1 cellular context compared by ENCODE assay signal in the genomic region with DNA sequence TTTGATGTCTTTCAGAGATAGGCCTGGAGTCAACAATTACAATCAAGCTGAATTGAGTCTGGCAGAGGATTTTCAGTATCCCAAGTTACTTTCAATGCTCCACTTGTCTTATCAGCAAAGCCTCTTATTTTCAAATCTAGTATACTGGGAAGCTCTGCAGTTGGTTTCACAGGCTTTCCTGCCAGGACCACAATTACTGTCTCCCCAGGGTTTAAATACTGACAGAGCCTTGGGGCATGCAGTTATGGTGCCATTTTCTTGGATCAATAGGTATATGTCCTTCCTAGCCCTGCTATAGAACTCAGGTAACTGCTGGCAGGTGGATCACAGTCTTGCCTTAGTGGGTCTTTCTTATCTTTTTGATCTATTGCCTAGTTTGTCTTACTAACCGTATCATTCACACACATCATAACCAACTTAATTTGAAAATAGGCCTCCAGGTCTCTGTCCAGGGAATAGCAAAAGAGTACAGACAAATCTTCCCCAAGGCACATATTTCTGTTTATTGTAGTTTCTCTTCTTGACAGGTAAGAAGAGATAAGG.
TF ChIP-seq lines count a peak whose summit lies in the region.

No MANE protein-coding gene starts in this region.

TF ChIP-seq in A549, 52 proteins besides CTCF, POLR2A, EP300 and RAD21 (continued from another document):
- TF ChIP-seq ATOH8 (CRISPR knock-in tag; IDR thresholded peaks at IDR 0.05; ENCODE audit: low read depth) (no peak), RNF2 (IDR thresholded peaks at IDR 0.05; ENCODE audit: borderline replicate concordance, low read depth) (no peak), JUNB (IDR thresholded peaks at IDR 0.05) (no peak), JUN (IDR thresholded peaks at IDR 0.05) (no peak), FOXS1 (CRISPR knock-in tag; IDR thresholded peaks at IDR 0.05) (no peak), GATA3 (IDR thresholded peaks at IDR 0.05; ENCODE audit: borderline replicate concordance) (no peak), E2F6 (IDR thresholded peaks at IDR 0.05; ENCODE audit: borderline replicate concordance, low read depth) (no peak), CHD4 (IDR thresholded peaks at IDR 0.05; ENCODE audit: borderline replicate concordance) (no peak), MYC (IDR thresholded peaks at IDR 0.05; ENCODE audit: borderline replicate concordance, low read length) (no peak), FOSL2 (IDR thresholded peaks at IDR 0.05) (no peak), FOSL2 (CRISPR knock-in tag; IDR thresholded peaks at IDR 0.05) (no peak)
